1 cellular context compared by ENCODE assay signal in genomic region chr20:25065044-25065624, GRCh38.
TF ChIP-seq lines count a peak whose summit lies in the region.

No MANE protein-coding gene starts in this region.

TF ChIP-seq in HepG2, 621 proteins besides CTCF, POLR2A, EP300 and RAD21 (continued from another document and continues in another):
- TF ChIP-seq ZNF142 (CRISPR knock-in tag; IDR thresholded peaks at IDR 0.05) (no peak), TCF12 (IDR thresholded peaks at IDR 0.05) (no peak), TCF12 (CRISPR knock-in tag; IDR thresholded peaks at IDR 0.05) (no peak), HOXA5 (CRISPR knock-in tag; IDR thresholded peaks at IDR 0.05) (no peak), ZNF44 (CRISPR knock-in tag; IDR thresholded peaks at IDR 0.05) (no peak), NR1H2 (CRISPR knock-in tag; IDR thresholded peaks at IDR 0.05; ENCODE audit: borderline replicate concordance, low read depth) (no peak), ZNF816 (CRISPR knock-in tag; IDR thresholded peaks at IDR 0.05; ENCODE audit: borderline replicate concordance) (no peak), ZIK1 (CRISPR knock-in tag; IDR thresholded peaks at IDR 0.05; ENCODE audit: borderline replicate concordance, low read depth) (no peak), DPF2 (CRISPR knock-in tag; IDR thresholded peaks at IDR 0.05; ENCODE audit: borderline replicate concordance, low read depth) (no peak), ZNF263 (CRISPR knock-in tag; IDR thresholded peaks at IDR 0.05) (no peak), PAX8 (CRISPR knock-in tag; IDR thresholded peaks at IDR 0.05; ENCODE audit: borderline replicate concordance) (no peak), FOSL2 (CRISPR knock-in tag; IDR thresholded peaks at IDR 0.05) (no peak), ZNF768 (CRISPR knock-in tag; IDR thresholded peaks at IDR 0.05) (no peak), JUN (CRISPR knock-in tag; IDR thresholded peaks at IDR 0.05) (no peak), SALL2 (CRISPR knock-in tag; IDR thresholded peaks at IDR 0.05) (0 out of 2 replicates have a peak, but pooled peaks have one; percentile 41), NFIB (CRISPR knock-in tag; IDR thresholded peaks at IDR 0.05; ENCODE audit: borderline replicate concordance) (no peak), ZNF138 (CRISPR knock-in tag; IDR thresholded peaks at IDR 0.05; ENCODE audit: low read depth) (no peak), ZNF746 (CRISPR knock-in tag; IDR thresholded peaks at IDR 0.05) (0 out of 2 replicates have a peak, but pooled peaks have one; percentile 22), NBN (conservative IDR thresholded peaks at IDR 0.05) (no peak), KDM4B (CRISPR knock-in tag; IDR thresholded peaks at IDR 0.05) (0 out of 2 replicates have a peak, but pooled peaks have one; percentile 29), GATAD2A (CRISPR knock-in tag; IDR thresholded peaks at IDR 0.05) (no peak), ZNF260 (CRISPR knock-in tag; IDR thresholded peaks at IDR 0.05; ENCODE audit: borderline replicate concordance, low read depth) (no peak), ARID2 (CRISPR knock-in tag; IDR thresholded peaks at IDR 0.05; ENCODE audit: borderline replicate concordance) (no peak), ZFP90 (CRISPR knock-in tag; IDR thresholded peaks at IDR 0.05; ENCODE audit: borderline replicate concordance) (0 out of 2 replicates have a peak, but pooled peaks have one; percentile 50), ZNF598 (CRISPR knock-in tag; IDR thresholded peaks at IDR 0.05; ENCODE audit: borderline replicate concordance) (no peak), ZNF574 (CRISPR knock-in tag; IDR thresholded peaks at IDR 0.05) (no peak)
- TF ChIP-seq, protein P1, sequence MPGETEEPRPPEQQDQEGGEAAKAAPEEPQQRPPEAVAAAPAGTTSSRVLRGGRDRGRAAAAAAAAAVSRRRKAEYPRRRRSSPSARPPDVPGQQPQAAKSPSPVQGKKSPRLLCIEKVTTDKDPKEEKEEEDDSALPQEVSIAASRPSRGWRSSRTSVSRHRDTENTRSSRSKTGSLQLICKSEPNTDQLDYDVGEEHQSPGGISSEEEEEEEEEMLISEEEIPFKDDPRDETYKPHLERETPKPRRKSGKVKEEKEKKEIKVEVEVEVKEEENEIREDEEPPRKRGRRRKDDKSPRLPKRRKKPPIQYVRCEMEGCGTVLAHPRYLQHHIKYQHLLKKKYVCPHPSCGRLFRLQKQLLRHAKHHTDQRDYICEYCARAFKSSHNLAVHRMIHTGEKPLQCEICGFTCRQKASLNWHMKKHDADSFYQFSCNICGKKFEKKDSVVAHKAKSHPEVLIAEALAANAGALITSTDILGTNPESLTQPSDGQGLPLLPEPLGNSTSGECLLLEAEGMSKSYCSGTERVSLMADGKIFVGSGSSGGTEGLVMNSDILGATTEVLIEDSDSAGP (CRISPR knock-in tag; IDR thresholded peaks at IDR 0.05; ENCODE audit: borderline replicate concordance), result peak; percentile 24; the same call in 1 of the 2 replicates
- TF ChIP-seq, protein P2, sequence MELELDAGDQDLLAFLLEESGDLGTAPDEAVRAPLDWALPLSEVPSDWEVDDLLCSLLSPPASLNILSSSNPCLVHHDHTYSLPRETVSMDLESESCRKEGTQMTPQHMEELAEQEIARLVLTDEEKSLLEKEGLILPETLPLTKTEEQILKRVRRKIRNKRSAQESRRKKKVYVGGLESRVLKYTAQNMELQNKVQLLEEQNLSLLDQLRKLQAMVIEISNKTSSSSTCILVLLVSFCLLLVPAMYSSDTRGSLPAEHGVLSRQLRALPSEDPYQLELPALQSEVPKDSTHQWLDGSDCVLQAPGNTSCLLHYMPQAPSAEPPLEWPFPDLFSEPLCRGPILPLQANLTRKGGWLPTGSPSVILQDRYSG (CRISPR knock-in tag; IDR thresholded peaks at IDR 0.05), result no peak
- TF ChIP-seq, protein P3, sequence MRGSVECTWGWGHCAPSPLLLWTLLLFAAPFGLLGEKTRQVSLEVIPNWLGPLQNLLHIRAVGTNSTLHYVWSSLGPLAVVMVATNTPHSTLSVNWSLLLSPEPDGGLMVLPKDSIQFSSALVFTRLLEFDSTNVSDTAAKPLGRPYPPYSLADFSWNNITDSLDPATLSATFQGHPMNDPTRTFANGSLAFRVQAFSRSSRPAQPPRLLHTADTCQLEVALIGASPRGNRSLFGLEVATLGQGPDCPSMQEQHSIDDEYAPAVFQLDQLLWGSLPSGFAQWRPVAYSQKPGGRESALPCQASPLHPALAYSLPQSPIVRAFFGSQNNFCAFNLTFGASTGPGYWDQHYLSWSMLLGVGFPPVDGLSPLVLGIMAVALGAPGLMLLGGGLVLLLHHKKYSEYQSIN (CRISPR knock-in tag; IDR thresholded peaks at IDR 0.05; ENCODE audit: borderline replicate concordance), result no peak
- TF ChIP-seq, protein P4, sequence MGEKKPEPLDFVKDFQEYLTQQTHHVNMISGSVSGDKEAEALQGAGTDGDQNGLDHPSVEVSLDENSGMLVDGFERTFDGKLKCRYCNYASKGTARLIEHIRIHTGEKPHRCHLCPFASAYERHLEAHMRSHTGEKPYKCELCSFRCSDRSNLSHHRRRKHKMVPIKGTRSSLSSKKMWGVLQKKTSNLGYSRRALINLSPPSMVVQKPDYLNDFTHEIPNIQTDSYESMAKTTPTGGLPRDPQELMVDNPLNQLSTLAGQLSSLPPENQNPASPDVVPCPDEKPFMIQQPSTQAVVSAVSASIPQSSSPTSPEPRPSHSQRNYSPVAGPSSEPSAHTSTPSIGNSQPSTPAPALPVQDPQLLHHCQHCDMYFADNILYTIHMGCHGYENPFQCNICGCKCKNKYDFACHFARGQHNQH (CRISPR knock-in tag; IDR thresholded peaks at IDR 0.05), result no peak
- TF ChIP-seq, protein P5, sequence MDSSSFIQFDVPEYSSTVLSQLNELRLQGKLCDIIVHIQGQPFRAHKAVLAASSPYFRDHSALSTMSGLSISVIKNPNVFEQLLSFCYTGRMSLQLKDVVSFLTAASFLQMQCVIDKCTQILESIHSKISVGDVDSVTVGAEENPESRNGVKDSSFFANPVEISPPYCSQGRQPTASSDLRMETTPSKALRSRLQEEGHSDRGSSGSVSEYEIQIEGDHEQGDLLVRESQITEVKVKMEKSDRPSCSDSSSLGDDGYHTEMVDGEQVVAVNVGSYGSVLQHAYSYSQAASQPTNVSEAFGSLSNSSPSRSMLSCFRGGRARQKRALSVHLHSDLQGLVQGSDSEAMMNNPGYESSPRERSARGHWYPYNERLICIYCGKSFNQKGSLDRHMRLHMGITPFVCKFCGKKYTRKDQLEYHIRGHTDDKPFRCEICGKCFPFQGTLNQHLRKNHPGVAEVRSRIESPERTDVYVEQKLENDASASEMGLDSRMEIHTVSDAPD (CRISPR knock-in tag; IDR thresholded peaks at IDR 0.05), result 0 out of 2 replicates have a peak, but pooled peaks have one; percentile 51
- TF ChIP-seq, protein P6, sequence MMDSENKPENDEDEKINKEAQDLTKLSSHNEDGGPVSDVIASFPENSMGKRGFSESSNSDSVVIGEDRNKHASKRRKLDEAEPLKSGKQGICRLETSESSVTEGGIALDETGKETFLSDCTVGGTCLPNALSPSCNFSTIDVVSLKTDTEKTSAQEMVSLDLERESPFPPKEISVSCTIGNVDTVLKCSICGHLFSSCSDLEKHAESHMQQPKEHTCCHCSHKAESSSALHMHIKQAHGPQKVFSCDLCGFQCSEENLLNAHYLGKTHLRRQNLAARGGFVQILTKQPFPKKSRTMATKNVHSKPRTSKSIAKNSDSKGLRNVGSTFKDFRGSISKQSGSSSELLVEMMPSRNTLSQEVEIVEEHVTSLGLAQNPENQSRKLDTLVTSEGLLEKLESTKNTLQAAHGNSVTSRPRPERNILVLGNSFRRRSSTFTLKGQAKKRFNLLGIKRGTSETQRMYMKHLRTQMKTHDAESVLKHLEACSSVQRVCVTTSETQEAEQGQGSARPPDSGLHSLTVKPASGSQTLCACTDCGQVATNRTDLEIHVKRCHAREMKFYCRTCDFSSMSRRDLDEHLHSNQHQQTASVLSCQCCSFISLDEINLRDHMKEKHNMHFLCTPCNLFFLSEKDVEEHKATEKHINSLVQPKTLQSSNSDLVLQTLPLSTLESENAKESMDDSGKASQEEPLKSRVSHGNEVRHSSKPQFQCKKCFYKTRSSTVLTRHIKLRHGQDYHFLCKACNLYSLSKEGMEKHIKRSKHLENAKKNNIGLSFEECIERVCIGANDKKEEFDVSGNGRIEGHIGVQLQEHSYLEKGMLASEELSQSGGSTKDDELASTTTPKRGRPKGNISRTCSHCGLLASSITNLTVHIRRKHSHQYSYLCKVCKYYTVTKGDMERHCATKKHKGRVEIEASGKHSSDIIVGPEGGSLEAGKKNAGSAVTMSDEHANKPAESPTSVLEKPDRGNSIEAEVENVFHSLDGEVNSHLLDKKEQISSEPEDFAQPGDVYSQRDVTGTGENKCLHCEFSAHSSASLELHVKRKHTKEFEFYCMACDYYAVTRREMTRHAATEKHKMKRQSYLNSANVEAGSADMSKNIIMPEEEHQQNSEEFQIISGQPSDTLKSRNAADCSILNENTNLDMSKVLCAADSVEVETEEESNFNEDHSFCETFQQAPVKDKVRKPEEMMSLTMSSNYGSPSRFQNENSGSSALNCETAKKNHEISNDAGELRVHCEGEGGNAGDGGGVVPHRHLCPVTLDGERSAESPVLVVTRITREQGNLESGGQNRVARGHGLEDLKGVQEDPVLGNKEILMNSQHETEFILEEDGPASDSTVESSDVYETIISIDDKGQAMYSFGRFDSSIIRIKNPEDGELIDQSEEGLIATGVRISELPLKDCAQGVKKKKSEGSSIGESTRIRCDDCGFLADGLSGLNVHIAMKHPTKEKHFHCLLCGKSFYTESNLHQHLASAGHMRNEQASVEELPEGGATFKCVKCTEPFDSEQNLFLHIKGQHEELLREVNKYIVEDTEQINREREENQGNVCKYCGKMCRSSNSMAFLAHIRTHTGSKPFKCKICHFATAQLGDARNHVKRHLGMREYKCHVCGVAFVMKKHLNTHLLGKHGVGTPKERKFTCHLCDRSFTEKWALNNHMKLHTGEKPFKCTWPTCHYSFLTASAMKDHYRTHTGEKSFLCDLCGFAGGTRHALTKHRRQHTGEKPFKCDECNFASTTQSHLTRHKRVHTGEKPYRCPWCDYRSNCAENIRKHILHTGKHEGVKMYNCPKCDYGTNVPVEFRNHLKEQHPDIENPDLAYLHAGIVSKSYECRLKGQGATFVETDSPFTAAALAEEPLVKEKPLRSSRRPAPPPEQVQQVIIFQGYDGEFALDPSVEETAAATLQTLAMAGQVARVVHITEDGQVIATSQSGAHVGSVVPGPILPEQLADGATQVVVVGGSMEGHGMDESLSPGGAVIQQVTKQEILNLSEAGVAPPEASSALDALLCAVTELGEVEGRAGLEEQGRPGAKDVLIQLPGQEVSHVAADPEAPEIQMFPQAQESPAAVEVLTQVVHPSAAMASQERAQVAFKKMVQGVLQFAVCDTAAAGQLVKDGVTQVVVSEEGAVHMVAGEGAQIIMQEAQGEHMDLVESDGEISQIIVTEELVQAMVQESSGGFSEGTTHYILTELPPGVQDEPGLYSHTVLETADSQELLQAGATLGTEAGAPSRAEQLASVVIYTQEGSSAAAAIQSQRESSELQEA (CRISPR knock-in tag; IDR thresholded peaks at IDR 0.05; ENCODE audit: not compliant biosample characterization), result no peak
